Comparison of ENCODE assay signal across 17 cellular contexts in the genomic region with DNA sequence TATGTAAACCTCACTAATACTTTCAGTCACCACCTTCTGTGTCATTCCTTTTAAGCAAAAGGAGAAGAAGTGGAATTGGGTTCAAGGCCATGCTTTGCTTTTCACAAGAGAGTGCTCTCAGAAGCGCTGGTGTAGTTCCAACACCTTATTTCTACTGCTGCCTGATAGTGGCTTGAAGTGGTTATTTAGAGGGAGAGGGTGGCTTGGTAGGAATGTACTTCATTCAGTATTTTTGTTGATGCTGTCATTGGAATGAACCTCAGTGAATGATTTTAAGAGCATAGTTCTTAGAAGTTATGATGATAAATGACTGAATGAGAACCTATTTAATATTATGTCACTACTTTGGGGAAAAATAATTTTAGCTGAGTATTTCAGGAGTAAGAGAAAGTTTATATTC.
DNase-seq lines count a peak whose midpoint lies in the region; ATAC-seq and TF ChIP-seq lines count a peak whose summit lies in the region.
"Had no signal": no experiment of that assay in that cellular context is flagged by ENCODE, and none has a peak within 500 bp of the region (broad histone marks: within the 10 kb centered on the region; RNA-seq: fewer than 3 reads in every experiment).

No MANE protein-coding gene starts in this region.

- TF ChIP-seq POLR2A in upper lobe of left lung (IDR thresholded peaks at IDR 0.05): no peak

- peak overlapping the region; percentile 37 for H3K9ac ChIP-seq in adipocyte (ENCODE audit: low read length)

- H3K4me1 ChIP-seq in adipocyte (ENCODE audit: control insufficient read depth, insufficient read depth, low read length) (peaks cover 45% of the 10 kb centered on the region), upper lobe of left lung (peaks cover 5 to 21% (median 12%) of the 10 kb centered on the region in 4 donors)

- CTCF ChIA-PET in activated CD4-positive, alpha-beta T cell treated with anti-CD3 and anti-CD28 coated beads for 36 hours (lab: Charles Lee): no interaction called here

- H3K27me3 ChIP-seq in adipocyte (replicated peaks; ENCODE audit: control insufficient read depth, insufficient read depth, low read length) (no peaks in the 10 kb centered on the region), upper lobe of left lung (no peaks in the 10 kb centered on the region)

- WGBS in upper lobe of left lung, 2 donors: 54 to 81% methylated on average over 1 of the region's 1 CpG

- H3K9me3 Mint-ChIP-seq in activated CD4-positive, alpha-beta T cell treated with anti-CD3 and anti-CD28 coated beads for 36 hours (ENCODE audit: low read depth): no peaks in the 10 kb centered on the region

- no peak for TF ChIP-seq EP300 in upper lobe of left lung (IDR thresholded peaks at IDR 0.05)

- H3K27ac ChIP-seq in upper lobe of left lung: peak overlapping the region in 1 of 4 donors; percentile 7
- H3K27ac ChIP-seq: 22Rv1 had no signal

- H3K36me3 Mint-ChIP-seq in activated CD4-positive, alpha-beta T cell treated with anti-CD3 and anti-CD28 coated beads for 36 hours (ENCODE audit: low read depth): no peaks in the 10 kb centered on the region

- TF ChIP-seq CTCF in upper lobe of left lung (IDR thresholded peaks at IDR 0.05): no peak

- intact Hi-C loops in activated CD4-positive, alpha-beta T cell treated with anti-CD3 and anti-CD28 coated beads for 36 hours (cut with DNase I, micrococcal nuclease): no loop called here

- no peaks in the 10 kb centered on the region for H3K27me3 Mint-ChIP-seq in activated CD4-positive, alpha-beta T cell treated with anti-CD3 and anti-CD28 coated beads for 36 hours

- POLR2A ChIA-PET in activated CD4-positive, alpha-beta T cell treated with anti-CD3 and anti-CD28 coated beads for 36 hours (lab: Charles Lee): no interaction called here

- H3K4me1 Mint-ChIP-seq in activated CD4-positive, alpha-beta T cell treated with anti-CD3 and anti-CD28 coated beads for 36 hours: no peaks in the 10 kb centered on the region

- H3K27ac Mint-ChIP-seq in activated CD4-positive, alpha-beta T cell treated with anti-CD3 and anti-CD28 coated beads for 36 hours: no peak overlapping the region

- no peaks in the 10 kb centered on the region for H3K36me3 ChIP-seq in adipocyte (ENCODE audit: control insufficient read depth, insufficient read depth, low read length, severe bottlenecking)
- H3K36me3 ChIP-seq in upper lobe of left lung: no peaks in the 10 kb centered on the region
- H3K36me3 ChIP-seq: HAP-1 had no signal

- DNase-seq in DMS79 treated with DMSO at 0.1 percent for 48 hours (lab: John Stamatoyannopoulos, UW): peak; percentile 20
- no peak for DNase-seq in DMS79 (lab: John Stamatoyannopoulos, UW)
- peak; percentile 28 for DNase-seq in adipocyte (ENCODE audit: low read depth)
- peak; percentile 37 for DNase-seq in fibroblast of peridontal ligament (ENCODE audit: extremely low read depth)
- no peak for DNase-seq in upper lobe of left lung
- DNase-seq in AG08396 (ENCODE audit: low spot score): no peak
- DNase-seq in activated CD4-positive, alpha-beta T cell treated with anti-CD3 and anti-CD28 coated beads for 36 hours: no peak
- DNase-seq: C1 segment of cervical spinal cord, NCI-H187, NCI-H2171 treated with DMSO at 0.1 percent for 48 hours, NCI-H748 treated with DMSO at 0.1 percent for 48 hours, OCI-M1, RPMI8226, SIG-M5 had no signal

- no peak overlapping the region for H3K4me3 Mint-ChIP-seq in activated CD4-positive, alpha-beta T cell treated with anti-CD3 and anti-CD28 coated beads for 36 hours

- ATAC-seq in upper lobe of left lung (ENCODE audit: low FRiP score in 2 of 2) (peak; percentile 41 to 85), GM18909 (IDR thresholded peaks at IDR 0.05; ENCODE audit: poor library complexity, unreplicated experiment) (no peak)
- ATAC-seq in activated CD4-positive, alpha-beta T cell treated with anti-CD3 and anti-CD28 coated beads for 36 hours: no peak

- H3K4me3 ChIP-seq in adipocyte (ENCODE audit: low read length) (peak overlapping the region; percentile 49), upper lobe of left lung (no peak overlapping the region)
- H3K4me3 ChIP-seq: HAP-1 had no signal

- peaks cover under 1% of the 10 kb centered on the region for H3K9me3 ChIP-seq in adipocyte (ENCODE audit: control insufficient read depth, low read length)
- no peaks in the 10 kb centered on the region for H3K9me3 ChIP-seq in upper lobe of left lung
- H3K9me3 ChIP-seq: HAP-1 had no signal

Comparison
In these comparisons a context has a peak if more than half of its experiments do, and no peak if none do; other contexts are left out.
1. DNase-seq: peak in DMS79 treated with DMSO at 0.1 percent for 48 hours (single experiment), adipocyte (single experiment) and fibroblast of peridontal ligament (single experiment); none in DMS79 (single experiment), upper lobe of left lung (0 of 2), AG08396 (single experiment) and activated CD4-positive, alpha-beta T cell treated with anti-CD3 and anti-CD28 coated beads for 36 hours (single experiment).
2. ATAC-seq: peak in upper lobe of left lung (2 of 2); none in GM18909 (single experiment) and activated CD4-positive, alpha-beta T cell treated with anti-CD3 and anti-CD28 coated beads for 36 hours (single experiment).